Comparison of ENCODE assay signal across 8 cellular contexts in the genomic region with DNA sequence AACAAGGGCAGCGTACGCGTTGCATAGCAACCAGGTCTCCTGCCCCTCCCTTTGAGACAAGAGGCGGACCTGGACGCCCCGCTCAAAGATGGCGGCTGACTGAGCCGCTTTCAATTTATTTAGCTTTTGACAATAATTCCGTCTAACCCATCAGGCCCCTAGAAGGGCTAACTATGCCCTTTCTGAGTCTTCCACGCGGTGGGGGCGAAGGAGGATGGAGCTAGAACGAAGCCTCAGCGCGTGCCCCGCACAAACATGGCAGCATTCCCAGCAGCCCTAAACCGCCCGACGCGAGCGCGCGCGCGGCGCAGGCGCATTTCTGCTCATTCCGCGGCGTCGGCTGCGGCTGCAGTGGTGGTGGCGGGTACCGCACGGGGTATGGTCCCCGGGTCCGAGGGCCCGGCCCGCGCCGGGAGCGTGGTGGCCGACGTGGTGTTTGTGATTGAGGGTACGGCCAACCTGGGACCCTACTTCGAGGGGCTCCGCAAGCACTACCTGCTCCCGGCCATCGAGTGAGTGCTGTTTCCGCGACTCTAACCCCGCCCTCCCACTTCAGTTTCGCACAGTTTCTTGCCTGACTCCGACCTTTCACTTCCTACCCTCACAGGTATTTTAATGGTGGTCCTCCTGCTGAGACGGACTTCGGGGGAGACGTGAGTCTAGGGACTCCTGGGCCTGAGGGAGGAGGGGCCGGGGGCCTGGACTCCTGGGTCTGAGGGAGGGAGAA. TPM values are rescaled to one million over a fixed set of nuclear protein-coding genes. Genes with fewer than 3 reads are reported as not detected.
A peak's percentile ranks its signal among the peaks of the same experiment; 100 is the strongest.
DNase-seq lines count a peak whose midpoint lies in the region; ATAC-seq and TF ChIP-seq lines count a peak whose summit lies in the region.

A gene (plus strand): TSS at position 326 of the 727 bp plus-strand sequence. CDS start 53 bp downstream, at position 379.

- H3K36me3 ChIP-seq in endodermal cell (ENCODE audit: control insufficient read depth, insufficient read depth, low read length) = peaks cover 15% of the 10 kb centered on the region

- no peaks in the 10 kb centered on the region for H3K9me3 Mint-ChIP-seq in endodermal cell

- peaks cover 11% of the 10 kb centered on the region for H3K4me1 Mint-ChIP-seq in endodermal cell

- H3K27me3 ChIP-seq in endodermal cell (ENCODE audit: control insufficient read depth, insufficient read depth, low read length, poor library complexity, severe bottlenecking) = no peaks in the 10 kb centered on the region

- H3K36me3 Mint-ChIP-seq in endodermal cell (ENCODE audit: low read depth) = peaks cover 23% of the 10 kb centered on the region

- WGBS in endodermal cell (ENCODE audit: insufficient coverage in 1 of 2, insufficient read length in 1 of 2), 2 experiments = 0% methylated on average over 26 to 58 of the region's 58 CpGs

- DNase-seq in COLO829 (ENCODE audit: low spot score) (peak; percentile 84), HS-5 (ENCODE audit: low read depth) (peak; percentile 88), NOMO-1 (lab: John Stamatoyannopoulos, UW; ENCODE audit: unreplicated experiment in 2 of 2) (peak; percentile 82 to 85), endodermal cell (peak; percentile 95), mesenteric fat pad (ENCODE audit: low spot score) (peak; percentile 96)
- DNase-seq in activated CD8-positive, alpha-beta memory T cell treated with anti-CD3 and anti-CD28 coated beads, Interleukin-2, amount 50 U/mL, for 1 hour (ENCODE audit: extremely low read depth) = peak; percentile 75
- DNase-seq in stimulated activated CD8-positive, alpha-beta memory T cell treated with anti-CD3 and anti-CD28 coated beads, Interleukin-15, amount 100 ng/mL, for 24 hours (ENCODE audit: low read depth) = peak; percentile 77

- H3K27ac Mint-ChIP-seq in endodermal cell = peak within 1 kb of the TSS; percentile 97

- TF ChIP-seq CTCF in endodermal cell (conservative IDR thresholded peaks at IDR 0.05) = peak; percentile 55

- H3K27me3 Mint-ChIP-seq in endodermal cell (ENCODE audit: insufficient read depth) = no peaks in the 10 kb centered on the region

- H3K9ac ChIP-seq in endodermal cell (ENCODE audit: extremely low read depth, low read length, poor library complexity, severe bottlenecking) = peak within 1 kb of the TSS; percentile 99

- no peaks in the 10 kb centered on the region for H3K4me1 ChIP-seq in endodermal cell (ENCODE audit: control insufficient read depth, insufficient read depth, low read length)

- H3K9me3 ChIP-seq in endodermal cell (ENCODE audit: control insufficient read depth, low read length) = no peaks in the 10 kb centered on the region

- peak within 1 kb of the TSS; percentile 83 for H3K27ac ChIP-seq in endodermal cell (ENCODE audit: low read depth, low read length)

- H3K4me3 Mint-ChIP-seq in endodermal cell = peak within 1 kb of the TSS; percentile 92

- ATAC-seq in GM19467 (IDR thresholded peaks at IDR 0.05; ENCODE audit: unreplicated experiment) = peak; percentile 55

- peak within 1 kb of the TSS; percentile 95 for H3K4me3 ChIP-seq in endodermal cell (ENCODE audit: low read length)

RNA-seq across cellular contexts. Expression of the gene that starts here (rescaled TPM):
- 10 to 100 TPM; 89.1 to 90.0 TPM for total RNA-seq in endodermal cell
- polyA plus RNA-seq in endodermal cell (2013, experiment 1 of 2) = 83.7 TPM
- 73.4 TPM for polyA plus RNA-seq in endodermal cell (2013, experiment 2 of 2)
- 40.4 TPM for total RNA-seq in mesenteric fat pad

Comparison
In these comparisons a context has a peak if more than half of its experiments do, and no peak if none do; other contexts are left out.
1. Peak in every context shown above with its lines: DNase-seq, ATAC-seq, H3K4me3 ChIP-seq and H3K27ac ChIP-seq.